Comparison of ENCODE assay signal across 28 cellular contexts in the genomic region with DNA sequence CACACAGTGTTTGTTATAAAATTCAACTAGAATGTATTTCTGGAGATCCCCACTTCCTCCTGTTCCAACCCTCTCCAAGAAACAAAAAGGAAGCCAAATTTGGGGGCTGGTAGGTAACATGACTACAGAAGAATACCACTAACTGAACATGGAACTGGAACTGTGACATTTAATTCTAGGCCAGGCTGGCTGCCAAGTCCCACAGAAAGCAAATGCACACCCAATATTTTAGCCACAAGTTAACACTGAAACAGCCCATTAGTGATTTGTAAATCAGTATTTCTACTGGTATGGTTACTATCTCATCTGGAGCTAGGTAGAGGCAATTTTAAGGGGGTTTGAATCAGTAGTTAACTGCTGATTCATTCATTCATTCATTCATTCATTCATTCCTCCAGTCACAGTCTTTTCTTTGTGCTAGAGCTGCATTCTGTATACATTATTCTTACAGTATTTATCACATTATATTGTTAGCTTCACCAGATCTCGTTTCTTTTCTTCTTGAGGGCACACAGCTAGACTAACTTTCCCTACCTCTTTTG.
"Had no signal": no experiment of that assay in that cellular context is flagged by ENCODE, and none has a peak within 500 bp of the region (broad histone marks: within the 10 kb centered on the region; RNA-seq: fewer than 3 reads in every experiment).

No MANE protein-coding gene starts in this region.

- H3K9me3 ChIP-seq: ascending aorta, SK-N-SH had no signal

- H3K27ac ChIP-seq: ascending aorta, cardiac muscle cell had no signal

- H3K4me3 ChIP-seq: ascending aorta, cardiac muscle cell had no signal

- H3K27me3 ChIP-seq: ascending aorta, cardiac muscle cell had no signal

- H3K4me2 ChIP-seq: SK-N-SH had no signal

- H3K4me1 ChIP-seq: ascending aorta had no signal

- ATAC-seq: activated CD4-positive, alpha-beta T cell treated with anti-CD3 and anti-CD28 coated beads for 36 hours; activated CD4-positive, CD25-positive, alpha-beta regulatory T cell treated with anti-CD3 and anti-CD28 coated beads, Interleukin-2, amount 50 U/mL, for 24 hours; activated CD8-positive, alpha-beta T cell treated with anti-CD3 and anti-CD28 coated beads, Interleukin-2, amount 10 ng/mL, durations not matched to agents 7 days and 5 days; WTC11 had no signal

- H3K9ac ChIP-seq: SK-N-SH had no signal

- DNase-seq: activated CD4-positive, alpha-beta T cell treated with anti-CD3 and anti-CD28 coated beads for 36 hours; activated CD4-positive, alpha-beta T cell treated with anti-CD3 and anti-CD28 coated beads, Interleukin-2, amount 10 ng/mL, durations not matched to agents 7 days and 5 days; activated CD4-positive, alpha-beta T cell treated with anti-CD3 and anti-CD28 coated beads, Interleukin-2, amount 50 U/mL, for 48 hours; activated CD8-positive, alpha-beta T cell treated with anti-CD3 and anti-CD28 coated beads, Interleukin-2, amount 10 ng/mL, durations not matched to agents 7 days and 5 days; activated gamma-delta T cell; activated naive CD4-positive, alpha-beta T cell treated with Interleukin-2 at 50 U/mL for 16 hours; activated naive CD8-positive, alpha-beta T cell treated with anti-CD3 and anti-CD28 coated beads, Interleukin-2, amount 10 ng/mL, durations not matched to agents 7 days and 5 days; activated T-cell treated with anti-CD3 and anti-CD28 coated beads, Interleukin-2, amount 50 U/mL, for 24 hours; amygdala; KBM-7; MM.1S; MV-4-11; NCI-H1092; NCI-H1436 treated with DMSO at 0.1 percent for 48 hours; NCI-H1694 treated with DMSO at 0.1 percent for 48 hours; NCI-H2029; NCI-H345; NCI-H524 treated with DMSO at 0.1 percent for 48 hours; NK-92 treated with Interleukin-12 subunit alpha and Interleukin-12 subunit beta, amount 100 ng/mL, for 24 hours; OCI-M1; Right ventricle myocardium superior; SK-N-SH; SW 1271; T-helper 1 cell had no signal

- H3K36me3 ChIP-seq: ascending aorta, cardiac muscle cell had no signal
